Comparison of ENCODE assay signal across 2 cellular contexts in the genomic region with DNA sequence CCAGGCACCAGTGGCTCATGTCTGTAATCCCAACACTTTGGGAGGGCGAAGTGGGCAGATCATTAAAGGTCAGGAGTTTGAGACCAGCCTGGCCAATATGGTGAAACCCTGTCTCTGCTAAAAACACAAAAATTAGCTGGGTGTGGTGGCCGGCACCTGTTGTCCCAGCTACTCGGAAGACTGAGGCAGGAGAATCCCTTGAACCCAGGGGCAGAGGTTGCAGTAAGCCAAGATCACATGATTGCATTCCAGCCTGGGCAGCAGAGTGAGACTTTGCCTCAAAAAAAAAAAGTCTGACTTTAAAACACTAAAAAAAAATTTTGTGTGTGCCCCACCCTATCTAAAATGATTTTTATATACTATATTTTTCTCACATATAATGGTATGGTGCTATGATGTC.
TF ChIP-seq lines count a peak whose summit lies in the region.

No MANE protein-coding gene starts in this region.

TF ChIP-seq in HepG2, 621 proteins besides CTCF, POLR2A, EP300 and RAD21:
- TF ChIP-seq HNF4G (IDR thresholded peaks at IDR 0.05; ENCODE audit: borderline replicate concordance, low read depth, low read length) (peak; percentile 42; the same call in 1 of the 2 replicates), HNF4G (CRISPR knock-in tag; IDR thresholded peaks at IDR 0.05; ENCODE audit: borderline replicate concordance, low read depth) (no peak), FOXA1 (IDR thresholded peaks at IDR 0.05) (no peak), FOXA1 (CRISPR knock-in tag; IDR thresholded peaks at IDR 0.05) (no peak), KDM3A (CRISPR knock-in tag; IDR thresholded peaks at IDR 0.05; ENCODE audit: low read depth) (no peak), ZNF33B (CRISPR knock-in tag; IDR thresholded peaks at IDR 0.05) (no peak), HNF4A (CRISPR knock-in tag; IDR thresholded peaks at IDR 0.05) (peak; percentile 48; the same call in 1 of the 2 replicates), TCF7L2 (IDR thresholded peaks at IDR 0.05; ENCODE audit: low read depth, low read length) (no peak), ZNF629 (CRISPR knock-in tag; conservative IDR thresholded peaks at IDR 0.05) (peak; percentile 69), ATF7 (IDR thresholded peaks at IDR 0.05) (peak; percentile 46; the same call in 1 of the 2 replicates), ATF7 (CRISPR knock-in tag; IDR thresholded peaks at IDR 0.05) (no peak), CCAR2 (optimal IDR thresholded peaks at IDR 0.05; ENCODE audit: low read depth, low read length) (no peak)
- TF ChIP-seq, protein P1, sequence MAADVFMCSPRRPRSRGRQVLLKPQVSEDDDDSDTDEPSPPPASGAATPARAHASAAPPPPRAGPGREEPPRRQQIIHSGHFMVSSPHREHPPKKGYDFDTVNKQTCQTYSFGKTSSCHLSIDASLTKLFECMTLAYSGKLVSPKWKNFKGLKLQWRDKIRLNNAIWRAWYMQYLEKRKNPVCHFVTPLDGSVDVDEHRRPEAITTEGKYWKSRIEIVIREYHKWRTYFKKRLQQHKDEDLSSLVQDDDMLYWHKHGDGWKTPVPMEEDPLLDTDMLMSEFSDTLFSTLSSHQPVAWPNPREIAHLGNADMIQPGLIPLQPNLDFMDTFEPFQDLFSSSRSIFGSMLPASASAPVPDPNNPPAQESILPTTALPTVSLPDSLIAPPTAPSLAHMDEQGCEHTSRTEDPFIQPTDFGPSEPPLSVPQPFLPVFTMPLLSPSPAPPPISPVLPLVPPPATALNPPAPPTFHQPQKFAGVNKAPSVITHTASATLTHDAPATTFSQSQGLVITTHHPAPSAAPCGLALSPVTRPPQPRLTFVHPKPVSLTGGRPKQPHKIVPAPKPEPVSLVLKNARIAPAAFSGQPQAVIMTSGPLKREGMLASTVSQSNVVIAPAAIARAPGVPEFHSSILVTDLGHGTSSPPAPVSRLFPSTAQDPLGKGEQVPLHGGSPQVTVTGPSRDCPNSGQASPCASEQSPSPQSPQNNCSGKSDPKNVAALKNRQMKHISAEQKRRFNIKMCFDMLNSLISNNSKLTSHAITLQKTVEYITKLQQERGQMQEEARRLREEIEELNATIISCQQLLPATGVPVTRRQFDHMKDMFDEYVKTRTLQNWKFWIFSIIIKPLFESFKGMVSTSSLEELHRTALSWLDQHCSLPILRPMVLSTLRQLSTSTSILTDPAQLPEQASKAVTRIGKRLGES (CRISPR knock-in tag; IDR thresholded peaks at IDR 0.05; ENCODE audit: borderline replicate concordance): no peak

TF ChIP-seq in liver, 16 proteins besides CTCF, POLR2A, EP300 and RAD21 (continued from another document):
- TF ChIP-seq, protein P2, sequence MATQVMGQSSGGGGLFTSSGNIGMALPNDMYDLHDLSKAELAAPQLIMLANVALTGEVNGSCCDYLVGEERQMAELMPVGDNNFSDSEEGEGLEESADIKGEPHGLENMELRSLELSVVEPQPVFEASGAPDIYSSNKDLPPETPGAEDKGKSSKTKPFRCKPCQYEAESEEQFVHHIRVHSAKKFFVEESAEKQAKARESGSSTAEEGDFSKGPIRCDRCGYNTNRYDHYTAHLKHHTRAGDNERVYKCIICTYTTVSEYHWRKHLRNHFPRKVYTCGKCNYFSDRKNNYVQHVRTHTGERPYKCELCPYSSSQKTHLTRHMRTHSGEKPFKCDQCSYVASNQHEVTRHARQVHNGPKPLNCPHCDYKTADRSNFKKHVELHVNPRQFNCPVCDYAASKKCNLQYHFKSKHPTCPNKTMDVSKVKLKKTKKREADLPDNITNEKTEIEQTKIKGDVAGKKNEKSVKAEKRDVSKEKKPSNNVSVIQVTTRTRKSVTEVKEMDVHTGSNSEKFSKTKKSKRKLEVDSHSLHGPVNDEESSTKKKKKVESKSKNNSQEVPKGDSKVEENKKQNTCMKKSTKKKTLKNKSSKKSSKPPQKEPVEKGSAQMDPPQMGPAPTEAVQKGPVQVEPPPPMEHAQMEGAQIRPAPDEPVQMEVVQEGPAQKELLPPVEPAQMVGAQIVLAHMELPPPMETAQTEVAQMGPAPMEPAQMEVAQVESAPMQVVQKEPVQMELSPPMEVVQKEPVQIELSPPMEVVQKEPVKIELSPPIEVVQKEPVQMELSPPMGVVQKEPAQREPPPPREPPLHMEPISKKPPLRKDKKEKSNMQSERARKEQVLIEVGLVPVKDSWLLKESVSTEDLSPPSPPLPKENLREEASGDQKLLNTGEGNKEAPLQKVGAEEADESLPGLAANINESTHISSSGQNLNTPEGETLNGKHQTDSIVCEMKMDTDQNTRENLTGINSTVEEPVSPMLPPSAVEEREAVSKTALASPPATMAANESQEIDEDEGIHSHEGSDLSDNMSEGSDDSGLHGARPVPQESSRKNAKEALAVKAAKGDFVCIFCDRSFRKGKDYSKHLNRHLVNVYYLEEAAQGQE (IDR thresholded peaks at IDR 0.05): no peak
- TF ChIP-seq, protein P3, sequence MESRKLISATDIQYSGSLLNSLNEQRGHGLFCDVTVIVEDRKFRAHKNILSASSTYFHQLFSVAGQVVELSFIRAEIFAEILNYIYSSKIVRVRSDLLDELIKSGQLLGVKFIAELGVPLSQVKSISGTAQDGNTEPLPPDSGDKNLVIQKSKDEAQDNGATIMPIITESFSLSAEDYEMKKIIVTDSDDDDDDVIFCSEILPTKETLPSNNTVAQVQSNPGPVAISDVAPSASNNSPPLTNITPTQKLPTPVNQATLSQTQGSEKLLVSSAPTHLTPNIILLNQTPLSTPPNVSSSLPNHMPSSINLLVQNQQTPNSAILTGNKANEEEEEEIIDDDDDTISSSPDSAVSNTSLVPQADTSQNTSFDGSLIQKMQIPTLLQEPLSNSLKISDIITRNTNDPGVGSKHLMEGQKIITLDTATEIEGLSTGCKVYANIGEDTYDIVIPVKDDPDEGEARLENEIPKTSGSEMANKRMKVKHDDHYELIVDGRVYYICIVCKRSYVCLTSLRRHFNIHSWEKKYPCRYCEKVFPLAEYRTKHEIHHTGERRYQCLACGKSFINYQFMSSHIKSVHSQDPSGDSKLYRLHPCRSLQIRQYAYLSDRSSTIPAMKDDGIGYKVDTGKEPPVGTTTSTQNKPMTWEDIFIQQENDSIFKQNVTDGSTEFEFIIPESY (IDR thresholded peaks at IDR 0.05): no peak
- TF ChIP-seq YY1 (IDR thresholded peaks at IDR 0.05) (no peak), HNF4G (IDR thresholded peaks at IDR 0.05) (peak; percentile 9)
